Comparison of ENCODE assay signal across 12 cellular contexts in the genomic region with DNA sequence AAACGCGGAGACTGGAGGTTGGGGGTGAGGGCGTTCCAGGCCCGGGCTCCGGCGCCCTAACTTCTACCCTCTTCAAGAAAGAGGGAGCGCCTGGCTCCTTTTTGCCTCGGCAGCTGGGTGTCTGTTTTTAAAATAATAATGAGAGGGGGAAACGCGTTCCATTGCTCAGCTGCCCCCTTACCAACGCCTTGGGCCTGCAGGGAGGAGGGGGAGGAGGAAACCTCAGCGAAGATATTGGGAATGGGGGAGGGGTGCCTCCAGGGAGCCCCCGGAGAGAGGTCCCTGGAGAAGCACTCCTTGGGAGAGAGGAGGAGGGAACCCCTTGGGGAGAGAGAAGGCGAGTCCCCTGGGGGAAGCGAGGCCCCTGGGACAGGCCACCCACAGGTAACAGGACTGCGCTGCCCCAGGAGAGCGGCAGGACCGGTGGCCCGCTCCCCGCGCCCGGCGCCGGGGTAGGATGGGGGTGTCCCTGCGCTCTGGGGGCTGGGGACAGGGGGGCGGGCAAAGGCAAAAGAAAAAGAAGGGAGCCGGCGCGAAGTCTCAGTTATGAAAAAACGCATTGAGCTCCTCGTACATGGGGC. TPM values are rescaled to one million over a fixed set of nuclear protein-coding genes. Genes with fewer than 3 reads are reported as not detected.
DNase-seq lines count a peak whose midpoint lies in the region; ATAC-seq and TF ChIP-seq lines count a peak whose summit lies in the region.
"Had no signal": no experiment of that assay in that cellular context is flagged by ENCODE, and none has a peak within 500 bp of the region (broad histone marks: within the 10 kb centered on the region; RNA-seq: fewer than 3 reads in every experiment).

No MANE protein-coding gene starts in this region.

- no peak overlapping the region for H3K27ac Mint-ChIP-seq in activated naive CD4-positive, alpha-beta T cell treated with anti-CD3 and anti-CD28 coated beads, Interleukin-2, amount 50 U/mL, for 24 hours
- no peak overlapping the region for H3K27ac Mint-ChIP-seq in stimulated activated effector memory CD8-positive, alpha-beta T cell treated with anti-CD3 and anti-CD28 coated beads, Interleukin-12 subunit alpha, Interleukin-12 subunit beta, amount 100 ng/mL, for 72 hours

- no peaks in the 10 kb centered on the region for H3K36me3 ChIP-seq in HUES48 (ENCODE audit: control insufficient read depth, insufficient read depth, low read length)
- no peaks in the 10 kb centered on the region for H3K36me3 ChIP-seq in WERI-Rb-1
- H3K36me3 ChIP-seq: gastrocnemius medialis, upper lobe of left lung had no signal

- H3K4me3 Mint-ChIP-seq in activated naive CD4-positive, alpha-beta T cell treated with anti-CD3 and anti-CD28 coated beads, Interleukin-2, amount 50 U/mL, for 24 hours, result peak overlapping the region; percentile 55
- H3K4me3 Mint-ChIP-seq in stimulated activated effector memory CD8-positive, alpha-beta T cell treated with anti-CD3 and anti-CD28 coated beads, Interleukin-12 subunit alpha, Interleukin-12 subunit beta, amount 100 ng/mL, for 72 hours, result peak overlapping the region; percentile 20

- no peak overlapping the region for H3K27ac ChIP-seq in HUES48 (ENCODE audit: low read depth, low read length)
- peak overlapping the region in 40 of 59 donors; percentile 5 to 95 (median 58) for H3K27ac ChIP-seq in dorsolateral prefrontal cortex
- no peak overlapping the region for H3K27ac ChIP-seq in WERI-Rb-1
- H3K27ac ChIP-seq: gastrocnemius medialis, upper lobe of left lung had no signal

- H3K27me3 ChIP-seq in HUES48 (ENCODE audit: control insufficient read depth, insufficient read depth, low read length), result peaks cover 100% of the 10 kb centered on the region
- peaks cover 0 to 97% (median 72%) of the 10 kb centered on the region in 45 donors for H3K27me3 ChIP-seq in dorsolateral prefrontal cortex
- peaks cover 100% of the 10 kb centered on the region for H3K27me3 ChIP-seq in WERI-Rb-1 (ENCODE audit: insufficient read depth, low read depth, severe bottlenecking)

- peak overlapping the region; percentile 43 for H3K4me3 ChIP-seq in HUES48 (ENCODE audit: low read depth, low read length)
- H3K4me3 ChIP-seq in dorsolateral prefrontal cortex, result peak overlapping the region in 54 of 59 donors; percentile 0 to 68 (median 52)
- H3K4me3 ChIP-seq in WERI-Rb-1 (ENCODE audit: low read depth, low read length), result no peak overlapping the region

- TF ChIP-seq CTCF in dorsolateral prefrontal cortex (IDR thresholded peaks at IDR 0.05 in 54 of 56, conservative IDR thresholded peaks at IDR 0.05 in 2 of 56; ENCODE audit: low read depth in 1 of 56, partially characterized antibody in 56 of 56), result no peak
- no peak for TF ChIP-seq CTCF in WERI-Rb-1 (IDR thresholded peaks at IDR 0.05; ENCODE audit: low read depth, low read length)

- H3K9me3 Mint-ChIP-seq in activated naive CD4-positive, alpha-beta T cell treated with anti-CD3 and anti-CD28 coated beads, Interleukin-2, amount 50 U/mL, for 24 hours, result no peaks in the 10 kb centered on the region
- no peaks in the 10 kb centered on the region for H3K9me3 Mint-ChIP-seq in stimulated activated effector memory CD8-positive, alpha-beta T cell treated with anti-CD3 and anti-CD28 coated beads, Interleukin-12 subunit alpha, Interleukin-12 subunit beta, amount 100 ng/mL, for 72 hours

- no peaks in the 10 kb centered on the region for H3K36me3 Mint-ChIP-seq in activated naive CD4-positive, alpha-beta T cell treated with anti-CD3 and anti-CD28 coated beads, Interleukin-2, amount 50 U/mL, for 24 hours
- no peaks in the 10 kb centered on the region for H3K36me3 Mint-ChIP-seq in stimulated activated effector memory CD8-positive, alpha-beta T cell treated with anti-CD3 and anti-CD28 coated beads, Interleukin-12 subunit alpha, Interleukin-12 subunit beta, amount 100 ng/mL, for 72 hours

- ATAC-seq in stimulated activated effector memory CD8-positive, alpha-beta T cell treated with anti-CD3 and anti-CD28 coated beads, Interleukin-12 subunit alpha, Interleukin-12 subunit beta, amount 100 ng/mL, for 72 hours, result no peak
- ATAC-seq: gastrocnemius medialis had no signal

- no peak overlapping the region for H3K9ac ChIP-seq in HUES48 (ENCODE audit: low read depth, low read length)

- H3K9me3 ChIP-seq in HUES48 (ENCODE audit: control insufficient read depth, insufficient read depth, low read length) (no peaks in the 10 kb centered on the region), WERI-Rb-1 (ENCODE audit: severe bottlenecking) (no peaks in the 10 kb centered on the region)
- H3K9me3 ChIP-seq: gastrocnemius medialis, upper lobe of left lung had no signal

- peaks cover 51% of the 10 kb centered on the region for H3K27me3 Mint-ChIP-seq in activated naive CD4-positive, alpha-beta T cell treated with anti-CD3 and anti-CD28 coated beads, Interleukin-2, amount 50 U/mL, for 24 hours

- H3K4me1 ChIP-seq in HUES48 (ENCODE audit: control insufficient read depth, insufficient read depth, low read length), result peaks cover 33% of the 10 kb centered on the region

- peaks cover 18% of the 10 kb centered on the region for H3K4me1 Mint-ChIP-seq in activated naive CD4-positive, alpha-beta T cell treated with anti-CD3 and anti-CD28 coated beads, Interleukin-2, amount 50 U/mL, for 24 hours
- H3K4me1 Mint-ChIP-seq in stimulated activated effector memory CD8-positive, alpha-beta T cell treated with anti-CD3 and anti-CD28 coated beads, Interleukin-12 subunit alpha, Interleukin-12 subunit beta, amount 100 ng/mL, for 72 hours, result peaks cover 10% of the 10 kb centered on the region

- intact Hi-C loops in dorsolateral prefrontal cortex (cut with DNase I), result no loop called here

- DNase-seq in activated naive CD4-positive, alpha-beta T cell treated with Interleukin-2 at 50 U/mL for 16 hours, result no peak
- DNase-seq in dorsolateral prefrontal cortex (no peak), 8988T (no peak), WERI-Rb-1 (no peak), NCI-H446 treated with DMSO at 0.1 percent for 48 hours (lab: John Stamatoyannopoulos, UW) (no peak)
- DNase-seq in stimulated activated effector memory CD8-positive, alpha-beta T cell treated with anti-CD3 and anti-CD28 coated beads, Interleukin-12 subunit alpha, Interleukin-12 subunit beta, amount 100 ng/mL, for 72 hours (ENCODE audit: low spot score in 2 of 2), result peak in 1 of 2 donors; percentile 56
- DNase-seq: activated CD4-positive, CD25-positive, alpha-beta regulatory T cell treated with anti-CD3 and anti-CD28 coated beads, Interleukin-2, amount 50 U/mL, for 72 hours; DND-41; gastrocnemius medialis had no signal

RNA-seq across cellular contexts. Expression of gene NEUROD2, which starts 2.7 kb away (rescaled TPM):
- 10 to 100 TPM; 10.6 to 60.3 (median 39.0) TPM for total RNA-seq in dorsolateral prefrontal cortex
- total RNA-seq: gastrocnemius medialis, upper lobe of left lung had no signal

RNA-seq across cellular contexts. Expression of gene PPP1R1B, which starts 21.8 kb away (rescaled TPM):
- total RNA-seq in dorsolateral prefrontal cortex, result 100 to 1,000 TPM in 119 of 120 experiments, 10 to 100 TPM in 1; 65.3 to 449 (median 214) TPM

RNA-seq across cellular contexts. Expression of gene STARD3, which starts 31.9 kb away (rescaled TPM):
- 100 to 1,000 TPM in 9 of 120 experiments, 10 to 100 TPM in 111; 45.7 to 129 (median 71.4) TPM for total RNA-seq in dorsolateral prefrontal cortex

Comparison
In these comparisons a context has a peak if more than half of its experiments do, and no peak if none do; other contexts are left out.
1. H3K27ac ChIP-seq: peak in dorsolateral prefrontal cortex (40 of 59); none in HUES48 (single experiment) and WERI-Rb-1 (single experiment).